ENCODE assay signal across 8 cellular contexts in the genomic region with DNA sequence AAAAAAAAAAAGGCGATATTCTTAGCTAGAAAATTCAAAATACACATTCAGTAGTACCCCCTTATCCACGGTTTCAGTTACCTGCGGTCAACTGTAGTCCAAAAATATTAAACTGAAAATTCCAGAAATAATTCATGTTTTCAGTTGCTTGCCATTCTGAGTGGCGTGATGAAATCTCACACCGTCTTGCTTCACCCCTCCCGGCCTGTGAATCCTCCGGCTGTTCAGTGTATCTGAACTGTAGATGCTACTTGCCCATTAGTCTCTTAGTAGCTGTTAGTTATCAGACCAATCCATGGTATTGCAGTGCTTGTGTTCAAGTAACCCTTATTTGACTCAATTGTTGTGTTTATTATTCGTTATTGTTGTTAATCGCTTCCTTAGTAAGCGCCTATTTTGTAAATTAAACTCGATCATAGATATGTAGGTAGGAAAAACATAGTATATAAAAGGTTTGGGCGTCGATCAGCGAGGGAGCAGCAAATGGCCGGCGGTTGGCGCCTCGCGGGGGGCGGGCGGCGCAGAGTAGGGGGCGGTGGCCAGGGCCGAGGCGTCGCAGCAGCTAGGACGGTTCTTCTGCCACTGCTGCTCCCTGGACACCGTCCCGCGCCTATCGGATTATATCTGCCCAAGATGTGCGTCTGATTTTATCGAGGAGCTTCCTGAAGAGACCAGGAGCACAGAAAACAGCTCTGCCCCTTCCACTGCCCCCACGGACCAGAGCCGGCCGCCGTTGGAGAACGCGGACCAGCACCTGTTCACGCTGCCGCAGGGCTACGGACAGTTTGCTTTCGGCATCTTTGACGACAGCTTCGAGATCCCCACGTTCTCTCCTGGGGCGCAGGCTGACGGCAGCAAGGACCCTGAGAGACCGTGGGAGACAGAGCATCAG. TPM values are rescaled to one million over a fixed set of nuclear protein-coding genes. Genes with fewer than 3 reads are reported as not detected.
A peak's percentile ranks its signal among the peaks of the same experiment; 100 is the strongest.
DNase-seq lines count a peak whose midpoint lies in the region; ATAC-seq and TF ChIP-seq lines count a peak whose summit lies in the region.

No MANE protein-coding gene starts in this region.

- H3K4me1 ChIP-seq in muscle layer of duodenum (ENCODE audit: control insufficient read depth in 1 of 2, insufficient read depth in 2 of 2, low read length in 2 of 2) (peaks cover 0 to 15% of the 10 kb centered on the region in 2 donors), vagina (peaks cover 15% of the 10 kb centered on the region)

- no peaks in the 10 kb centered on the region for H3K9me3 ChIP-seq in muscle layer of duodenum (ENCODE audit: control insufficient read depth in 1 of 2, low read length in 2 of 2)
- H3K9me3 ChIP-seq in vagina: no peaks in the 10 kb centered on the region

- TF ChIP-seq CTCF in astrocyte of the cerebellum (IDR thresholded peaks at IDR 0.05; ENCODE audit: low read depth, low read length, missing control alignments) (no peak), vagina (IDR thresholded peaks at IDR 0.05) (no peak)

- intact Hi-C loops in Right ventricle myocardium inferior (cut with DNase I): no loop called here
- intact Hi-C loops in cardiac septum (cut with DNase I): no loop called here
- intact Hi-C loops in vagina (cut with DNase I): no loop called here

- no peak for DNase-seq in Right ventricle myocardium inferior (ENCODE audit: missing footprints)
- DNase-seq in cardiac septum (ENCODE audit: low spot score): no peak
- DNase-seq in astrocyte of the cerebellum (ENCODE audit: low read depth): no peak
- no peak for DNase-seq in vagina (ENCODE audit: extremely low spot score in 2 of 2)
- no peak for DNase-seq in NCI-H2081 (lab: John Stamatoyannopoulos, UW)
- no peak for DNase-seq in effector CD8-positive, alpha-beta T cell (lab: John Stamatoyannopoulos, UW)
- DNase-seq in mucosa of gallbladder (ENCODE audit: low spot score): no peak

- H3K36me3 ChIP-seq in muscle layer of duodenum (ENCODE audit: control insufficient read depth in 1 of 2, insufficient read depth in 2 of 2, low read length in 2 of 2) (no peaks in the 10 kb centered on the region), vagina (no peaks in the 10 kb centered on the region)

- H3K27ac ChIP-seq in muscle layer of duodenum (ENCODE audit: low read length) (no peak overlapping the region), vagina (no peak overlapping the region)

- H3K4me3 ChIP-seq in astrocyte of the cerebellum (ENCODE audit: low read depth, low read length): peak overlapping the region; percentile 4
- H3K4me3 ChIP-seq in muscle layer of duodenum (ENCODE audit: low read depth in 1 of 2, low read length in 2 of 2): peak overlapping the region; percentile 44 to 64
- peak overlapping the region; percentile 25 to 49 for H3K4me3 ChIP-seq in vagina

- ATAC-seq in Right ventricle myocardium inferior: peak; percentile 26

- TF ChIP-seq POLR2A in vagina (IDR thresholded peaks at IDR 0.05): no peak

- in situ Hi-C loops in astrocyte of the cerebellum (cut with HindIII; ENCODE audit: low sequenced_read_pairs): no loop called here

- H3K27me3 ChIP-seq in muscle layer of duodenum (ENCODE audit: low read depth, low read length): peaks cover 11% of the 10 kb centered on the region
- no peaks in the 10 kb centered on the region for H3K27me3 ChIP-seq in vagina

RNA-seq across cellular contexts. Expression of a gene that starts 39.8 kb away (rescaled TPM):
- total RNA-seq in Right ventricle myocardium inferior (226 TPM), cardiac septum (108 TPM), vagina (94.3 TPM), mucosa of gallbladder (67.5 TPM)

Comparison
In these comparisons a context has a peak if more than half of its experiments do, and no peak if none do; other contexts are left out.
1. H3K4me3 ChIP-seq: peak in every context shown above with its lines; median percentile 54 in muscle layer of duodenum; 37 in vagina; 4 in astrocyte of the cerebellum.